8 cellular contexts compared by ENCODE assay signal in genomic region chr18:14131914-14132700, GRCh38. TPM values are rescaled to one million over a fixed set of nuclear protein-coding genes. Genes with fewer than 3 reads are reported as not detected.
DNase-seq lines count a peak whose midpoint lies in the region; ATAC-seq, FAIRE-seq and TF ChIP-seq lines count a peak whose summit lies in the region.
"Not testable (repeated sequence)": the region's sequence is repeated elsewhere in the genome, so short reads cannot be mapped to it uniquely, and the experiment has no call there.

Gene ZNF519 (minus strand): TSS chr18:14132435. CDS start chr18:14132277, 158 bp downstream.

- H4K20me1 ChIP-seq in OCI-LY1 (ENCODE audit: insufficient read depth, low read length); endothelial cell of umbilical vein (replicated peaks; ENCODE audit: control insufficient read depth, extremely low read depth, insufficient read depth, low read length): not testable (repeated sequence)

- H3F3A ChIP-seq in OCI-LY1 (ENCODE audit: insufficient read depth, low read length) = not testable (repeated sequence)

- POLR2A ChIA-PET in endothelial cell of umbilical vein (lab: Charles Lee) = not testable (repeated sequence)

- H2AFZ ChIP-seq in OCI-LY1 (ENCODE audit: low read length) (peak within 1 kb of the TSS; percentile 88; the same call in 1 of the 2 replicates), endothelial cell of umbilical vein (ENCODE audit: low read depth, low read length) (peak within 1 kb of the TSS; percentile 96)

- H3K9me3 ChIP-seq in OCI-LY1 (ENCODE audit: low read length); endothelial cell of umbilical vein (replicated peaks; ENCODE audit: control insufficient read depth, insufficient read depth, low read length): not testable (repeated sequence)

- H3K4me3 ChIP-seq in OCI-LY1 (ENCODE audit: low read depth, low read length, poor library complexity, severe bottlenecking) (peak within 1 kb of the TSS; percentile 67), endothelial cell of umbilical vein (replicated peaks in 1 of 3; ENCODE audit: insufficient read depth in 1 of 3, low read depth in 1 of 3, low read length in 3 of 3) (peak within 1 kb of the TSS; percentile 51 to 69 (median 53))

- peaks cover 41% of the 10 kb centered on the region for H3K79me2 ChIP-seq in OCI-LY1 (ENCODE audit: insufficient read depth, low read length)
- not testable (repeated sequence) for H3K79me2 ChIP-seq in endothelial cell of umbilical vein (ENCODE audit: control insufficient read depth, insufficient read depth, low read length)

- H3K9me1 ChIP-seq in endothelial cell of umbilical vein (replicated peaks; ENCODE audit: control insufficient read depth, extremely low read depth, insufficient read depth, low read length) = not testable (repeated sequence)

- H3K27ac ChIP-seq in OCI-LY1 (ENCODE audit: low read depth, low read length, poor library complexity, severe bottlenecking) = not testable (repeated sequence)
- peak within 1 kb of the TSS; percentile 55 for H3K27ac ChIP-seq in endothelial cell of umbilical vein (ENCODE audit: insufficient read depth, low read depth, low read length)

- DNase-seq in DMS 273 (lab: John Stamatoyannopoulos, UW; ENCODE audit: unreplicated experiment) = peak; percentile 97
- peak; percentile 92 for DNase-seq in HuH-7 (ENCODE audit: low spot score)
- DNase-seq in activated CD8-positive, alpha-beta memory T cell treated with anti-CD3 and anti-CD28 coated beads, Interleukin-2, amount 50 U/mL, for 24 hours (ENCODE audit: extremely low read depth) = peak; percentile 79
- DNase-seq in endothelial cell of umbilical vein (ENCODE audit: low read depth, low spot score) = peak; percentile 91
- peak; percentile 95 for DNase-seq in midbrain (lab: John Stamatoyannopoulos, UW)
- DNase-seq in stimulated activated CD8-positive, alpha-beta memory T cell treated with anti-CD3 and anti-CD28 coated beads, Interleukin-15, amount 100 ng/mL, for 48 hours (ENCODE audit: low read depth in 2 of 2) = peak; percentile 81 to 85

- BruUV-seq in endothelial cell of umbilical vein (replicated peaks; lab: Mats Ljungman, UMichigan) = TSS peak; percentile 76

- ATAC-seq in GM21526 (IDR thresholded peaks at IDR 0.05; ENCODE audit: low FRiP score, unreplicated experiment) = peak; percentile 100

- not testable (repeated sequence) for H3K27me3 ChIP-seq in OCI-LY1 (ENCODE audit: insufficient read depth, low read length); endothelial cell of umbilical vein (ENCODE audit: control insufficient read depth in 2 of 2, insufficient read depth in 2 of 2, low read length in 2 of 2)

- H3K9me2 ChIP-seq in OCI-LY1 (ENCODE audit: low read depth, low read length) = not testable (repeated sequence)

- peaks cover 15% of the 10 kb centered on the region; the same call in 1 of the 2 replicates for H3K36me3 ChIP-seq in OCI-LY1 (ENCODE audit: insufficient read depth, low read length)
- not testable (repeated sequence) for H3K36me3 ChIP-seq in endothelial cell of umbilical vein (ENCODE audit: control insufficient read depth in 2 of 2, extremely low read depth in 1 of 2, insufficient read depth in 2 of 2, low read length in 2 of 2)

- H3K9ac ChIP-seq in OCI-LY1 (ENCODE audit: low read length) = peak within 1 kb of the TSS; percentile 79
- peak within 1 kb of the TSS; percentile 23 for H3K9ac ChIP-seq in endothelial cell of umbilical vein (replicated peaks; ENCODE audit: extremely low read depth, insufficient read depth, low read length)

- not testable (repeated sequence) for TF ChIP-seq CTCF in OCI-LY1 (IDR thresholded peaks at IDR 0.05; ENCODE audit: low read length); endothelial cell of umbilical vein (IDR thresholded peaks at IDR 0.05; ENCODE audit: extremely low read depth in 1 of 2, insufficient read depth in 1 of 2, low read depth in 1 of 2, low read length in 2 of 2)

- CTCF ChIA-PET in endothelial cell of umbilical vein (lab: Charles Lee) = not testable (repeated sequence)

- dilution Hi-C loops in endothelial cell of umbilical vein (cut with MboI; ENCODE audit: extremely low pct_ligation_motif_present, low sequenced_read_pairs) = not testable (repeated sequence)

- H3K4me2 ChIP-seq in OCI-LY1 (ENCODE audit: low read length) (peak within 1 kb of the TSS; percentile 98), endothelial cell of umbilical vein (ENCODE audit: insufficient read depth, low read length) (peak within 1 kb of the TSS; percentile 72)

- peak; percentile 100 for FAIRE-seq in endothelial cell of umbilical vein (lab: Jason Lieb, UNC)

- intact Hi-C loops in endothelial cell of umbilical vein (cut with micrococcal nuclease) = not testable (repeated sequence)

- TF ChIP-seq POLR2A in endothelial cell of umbilical vein (IDR thresholded peaks at IDR 0.05; ENCODE audit: low read depth, low read length) = not testable (repeated sequence)

- peaks cover 32% of the 10 kb centered on the region for H3K4me1 ChIP-seq in OCI-LY1 (ENCODE audit: insufficient read depth, low read length, severe bottlenecking)
- not testable (repeated sequence) for H3K4me1 ChIP-seq in endothelial cell of umbilical vein (ENCODE audit: control insufficient read depth, extremely low read depth, insufficient read depth, low read length)

RNA-seq across cellular contexts. Expression of gene ZNF519, which starts in this region (rescaled TPM):
- 7.1 and 8.6 TPM in 2 replicates for total RNA-seq in endothelial cell of umbilical vein
- 1.9 and 2.1 TPM in 2 replicates for polyA plus RNA-seq in endothelial cell of umbilical vein
- polyA plus RNA-seq in endothelial cell of umbilical vein (2011; cell fraction: cytosol; rRNA removed) = 1.3 and 1.8 TPM in 2 replicates
- 11.2 and 13.3 TPM in 2 replicates for polyA plus RNA-seq in endothelial cell of umbilical vein (2011; cell fraction: nucleus; rRNA removed)
- 2.0 and 2.1 TPM in 2 replicates for polyA plus RNA-seq in endothelial cell of umbilical vein (2012)
- 4.7 and 7.4 TPM in 2 replicates for polyA minus RNA-seq in endothelial cell of umbilical vein
- polyA minus RNA-seq in endothelial cell of umbilical vein (2011; cell fraction: cytosol; rRNA and poly(A)+ RNA removed) = 5.1 TPM
- polyA minus RNA-seq in endothelial cell of umbilical vein (2011; cell fraction: nucleus; rRNA and poly(A)+ RNA removed) = 17.6 and 25.7 TPM in 2 replicates
